ENCODE assay signal across 28 cellular contexts in the genomic region with DNA sequence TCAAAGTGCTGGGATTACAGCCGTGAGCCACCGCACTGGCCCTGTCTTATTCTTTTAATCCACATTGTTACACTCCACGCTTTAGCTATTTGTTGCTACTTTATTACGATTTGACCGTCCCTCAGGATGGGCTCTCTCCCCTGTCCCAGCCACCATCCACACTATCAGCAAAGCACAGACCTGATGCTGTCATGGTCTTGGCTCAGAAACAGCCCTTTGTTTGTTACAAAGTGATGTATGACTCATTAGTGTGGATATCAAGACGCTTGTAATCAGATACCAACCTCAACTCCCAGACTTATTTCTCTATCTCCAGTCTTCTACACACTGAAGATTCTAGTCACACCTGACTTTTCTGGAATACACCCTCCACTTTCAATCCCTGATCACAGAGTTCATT.
DNase-seq lines count a peak whose midpoint lies in the region; ATAC-seq, FAIRE-seq and TF ChIP-seq lines count a peak whose summit lies in the region.
"Had no signal": no experiment of that assay in that cellular context is flagged by ENCODE, and none has a peak within 500 bp of the region (broad histone marks: within the 10 kb centered on the region; RNA-seq: fewer than 3 reads in every experiment).

No MANE protein-coding gene starts in this region.

- TF ChIP-seq CTCF in HEK293 (tag by site-specific recombination; IDR thresholded peaks at IDR 0.05): no peak
- TF ChIP-seq CTCF in endothelial cell of umbilical vein (IDR thresholded peaks at IDR 0.05; ENCODE audit: extremely low read depth in 1 of 2, insufficient read depth in 1 of 2, low read depth in 1 of 2, low read length in 2 of 2): no peak
- TF ChIP-seq CTCF in neural crest cell (conservative IDR thresholded peaks at IDR 0.05): no peak
- no peak for TF ChIP-seq CTCF in WERI-Rb-1 (IDR thresholded peaks at IDR 0.05; ENCODE audit: low read depth, low read length)
- TF ChIP-seq CTCF in psoas muscle (IDR thresholded peaks at IDR 0.05): no peak

- no peak overlapping the region for H2AFZ ChIP-seq in endothelial cell of umbilical vein (ENCODE audit: low read depth, low read length)

- H3K36me3 ChIP-seq in HEK293 (ENCODE audit: control insufficient read depth in 2 of 2, insufficient read depth in 1 of 2, low read length in 2 of 2) (no peaks in the 10 kb centered on the region), endothelial cell of umbilical vein (ENCODE audit: control insufficient read depth in 2 of 2, extremely low read depth in 1 of 2, insufficient read depth in 2 of 2, low read length in 2 of 2) (no peaks in the 10 kb centered on the region), WERI-Rb-1 (no peaks in the 10 kb centered on the region), psoas muscle (ENCODE audit: insufficient read depth in 1 of 2, low read depth in 1 of 2) (no peaks in the 10 kb centered on the region)
- H3K36me3 ChIP-seq: left lung, SJCRH30, spleen, stomach had no signal

- H3K4me2 ChIP-seq in endothelial cell of umbilical vein (ENCODE audit: insufficient read depth, low read length): no peak overlapping the region

- H3K9me1 ChIP-seq in endothelial cell of umbilical vein (replicated peaks; ENCODE audit: control insufficient read depth, extremely low read depth, insufficient read depth, low read length): no peaks in the 10 kb centered on the region

- H3K9me3 ChIP-seq in HEK293 (ENCODE audit: control insufficient read depth, insufficient read depth, low read depth, low read length) (no peaks in the 10 kb centered on the region), endothelial cell of umbilical vein (replicated peaks; ENCODE audit: control insufficient read depth, insufficient read depth, low read length) (no peaks in the 10 kb centered on the region), WERI-Rb-1 (ENCODE audit: severe bottlenecking) (no peaks in the 10 kb centered on the region), psoas muscle (no peaks in the 10 kb centered on the region)
- H3K9me3 ChIP-seq: left lung, mucosa of descending colon, SJCRH30, spleen, stomach had no signal

- dilution Hi-C loops in endothelial cell of umbilical vein (cut with MboI; ENCODE audit: extremely low pct_ligation_motif_present, low sequenced_read_pairs): no loop called here

- peaks cover 5% of the 10 kb centered on the region for H3K4me1 Mint-ChIP-seq in neural crest cell
- H3K4me1 Mint-ChIP-seq: activated B cell treated with CpG ODN at 0.5 μM for 24 hours; CD4-positive, alpha-beta memory T cell had no signal

- H3K27me3 ChIP-seq in endothelial cell of umbilical vein (ENCODE audit: control insufficient read depth in 2 of 2, insufficient read depth in 2 of 2, low read length in 2 of 2) (peaks cover 0 to 5% of the 10 kb centered on the region in 2 experiments), WERI-Rb-1 (ENCODE audit: insufficient read depth, low read depth, severe bottlenecking) (no peaks in the 10 kb centered on the region), psoas muscle (ENCODE audit: insufficient read depth in 3 of 3, low read length in 2 of 3) (no peaks in the 10 kb centered on the region)
- H3K27me3 ChIP-seq: left lung, SJCRH30, spleen, stomach had no signal

- no TSS peak for BruUV-seq in endothelial cell of umbilical vein (replicated peaks; lab: Mats Ljungman, UMichigan)

- H3K4me3 ChIP-seq in HEK293 (ENCODE audit: low read depth, low read length) (no peak overlapping the region), endothelial cell of umbilical vein (replicated peaks in 1 of 3; ENCODE audit: insufficient read depth in 1 of 3, low read depth in 1 of 3, low read length in 3 of 3) (no peak overlapping the region), WERI-Rb-1 (ENCODE audit: low read depth, low read length) (no peak overlapping the region), psoas muscle (no peak overlapping the region)
- H3K4me3 ChIP-seq: left lung, mucosa of descending colon, SJCRH30, spleen, stomach had no signal

- no peaks in the 10 kb centered on the region for H4K20me1 ChIP-seq in endothelial cell of umbilical vein (replicated peaks; ENCODE audit: control insufficient read depth, extremely low read depth, insufficient read depth, low read length)

- FAIRE-seq in endothelial cell of umbilical vein (lab: Jason Lieb, UNC): no peak

- WGBS in psoas muscle, 3 donors: 68 to 76% (median 70%) methylated on average over 6 of the region's 6 CpGs

- H3K27ac ChIP-seq in HEK293 (ENCODE audit: extremely low read depth, low read depth, low read length) (no peak overlapping the region), endothelial cell of umbilical vein (ENCODE audit: insufficient read depth, low read depth, low read length) (no peak overlapping the region), WERI-Rb-1 (no peak overlapping the region), psoas muscle (no peak overlapping the region)
- H3K27ac ChIP-seq: left lung, SJCRH30, spleen, stomach had no signal

- peak; percentile 18 for DNase-seq in SW480 (ENCODE audit: low spot score)
- DNase-seq in endothelial cell of umbilical vein (ENCODE audit: low read depth, low spot score): peak; percentile 31
- no peak for DNase-seq in neural crest cell (ENCODE audit: low read depth, low spot score)
- no peak for DNase-seq in DMS79 (lab: John Stamatoyannopoulos, UW)
- DNase-seq in Right ventricle myocardium inferior (ENCODE audit: missing footprints): no peak
- no peak for DNase-seq in WERI-Rb-1
- no peak for DNase-seq in psoas muscle
- DNase-seq: activated B cell treated with CpG ODN at 0.5 μM for 24 hours; activated CD8-positive, alpha-beta T cell treated with anti-CD3 and anti-CD28 coated beads for 36 hours; activated naive CD4-positive, alpha-beta T cell treated with anti-CD3 and anti-CD28 coated beads for 36 hours; activated T-cell treated with anti-CD3 and anti-CD28 coated beads, Interleukin-2, amount 50 U/mL, for 1 hour; amygdala; CD4-positive, alpha-beta memory T cell; cerebellar nuclear complex; effector memory CD8-positive, alpha-beta T cell; glutamatergic neuron; H9; left lung; mucosa of descending colon; NCI-H1417; NCI-H2171 treated with DMSO at 0.1 percent for 48 hours; NCI-H748 treated with DMSO at 0.1 percent for 48 hours; spleen; stimulated activated CD4-positive, alpha-beta T cell treated with anti-CD3 and anti-CD28 coated beads, Interleukin-4, amount 100 ng/mL, for 4 hours; stomach had no signal

- ATAC-seq in Right ventricle myocardium inferior (no peak), psoas muscle (no peak)
- ATAC-seq: activated CD8-positive, alpha-beta T cell treated with anti-CD3 and anti-CD28 coated beads for 36 hours; effector memory CD8-positive, alpha-beta T cell; left lung; mucosa of descending colon had no signal

- peaks cover 4% of the 10 kb centered on the region for H3K9me3 Mint-ChIP-seq in neural crest cell
- H3K9me3 Mint-ChIP-seq: activated B cell treated with CpG ODN at 0.5 μM for 24 hours; activated CD8-positive, alpha-beta T cell treated with anti-CD3 and anti-CD28 coated beads for 36 hours; activated naive CD4-positive, alpha-beta T cell treated with anti-CD3 and anti-CD28 coated beads for 36 hours; H9; type B pancreatic cell had no signal

- no peaks in the 10 kb centered on the region for H3K4me1 ChIP-seq in HEK293 (ENCODE audit: control insufficient read depth, insufficient read depth, low read length)
- H3K4me1 ChIP-seq in endothelial cell of umbilical vein (ENCODE audit: control insufficient read depth, extremely low read depth, insufficient read depth, low read length): no peaks in the 10 kb centered on the region
- no peaks in the 10 kb centered on the region for H3K4me1 ChIP-seq in psoas muscle
- H3K4me1 ChIP-seq: left lung, SJCRH30, spleen, stomach had no signal

- POLR2A ChIA-PET in HEK293 (lab: Yijun Ruan, JAX): no interaction called here
- POLR2A ChIA-PET in endothelial cell of umbilical vein (lab: Charles Lee): no interaction called here

- CTCF ChIA-PET in HEK293 (lab: Yijun Ruan, JAX) (no interaction called here), endothelial cell of umbilical vein (lab: Charles Lee) (no interaction called here)

- intact Hi-C loops in endothelial cell of umbilical vein (cut with micrococcal nuclease) (no loop called here), Right ventricle myocardium inferior (cut with DNase I) (no loop called here), psoas muscle (cut with DNase I) (no loop called here)

- no peaks in the 10 kb centered on the region for H3K27me3 Mint-ChIP-seq in neural crest cell (ENCODE audit: low read depth)
- H3K27me3 Mint-ChIP-seq: type B pancreatic cell had no signal

- H3K36me3 Mint-ChIP-seq in neural crest cell (ENCODE audit: low read depth): no peaks in the 10 kb centered on the region
- H3K36me3 Mint-ChIP-seq: CD4-positive, alpha-beta memory T cell had no signal

- H3K79me2 ChIP-seq in endothelial cell of umbilical vein (ENCODE audit: control insufficient read depth, insufficient read depth, low read length): no peaks in the 10 kb centered on the region

- no peak overlapping the region for H3K4me3 Mint-ChIP-seq in neural crest cell
- H3K4me3 Mint-ChIP-seq: activated B cell treated with CpG ODN at 0.5 μM for 24 hours; activated CD8-positive, alpha-beta T cell treated with anti-CD3 and anti-CD28 coated beads for 36 hours; activated naive CD4-positive, alpha-beta T cell treated with anti-CD3 and anti-CD28 coated beads for 36 hours; CD4-positive, alpha-beta memory T cell; effector memory CD8-positive, alpha-beta T cell; H9; type B pancreatic cell had no signal

- peak overlapping the region; percentile 2 for H3K27ac Mint-ChIP-seq in neural crest cell (ENCODE audit: unreplicated experiment)
- H3K27ac Mint-ChIP-seq: activated B cell treated with CpG ODN at 0.5 μM for 24 hours; activated CD8-positive, alpha-beta T cell treated with anti-CD3 and anti-CD28 coated beads for 36 hours; activated naive CD4-positive, alpha-beta T cell treated with anti-CD3 and anti-CD28 coated beads for 36 hours; CD4-positive, alpha-beta memory T cell; effector memory CD8-positive, alpha-beta T cell; H9; type B pancreatic cell had no signal

- no peak overlapping the region for H3K9ac ChIP-seq in endothelial cell of umbilical vein (replicated peaks; ENCODE audit: extremely low read depth, insufficient read depth, low read length)

- no peak for TF ChIP-seq POLR2A in endothelial cell of umbilical vein (IDR thresholded peaks at IDR 0.05; ENCODE audit: low read depth, low read length)

TF ChIP-seq in HEK293, 187 proteins besides CTCF, POLR2A, EP300 and RAD21 (continues in another document):
- TF ChIP-seq ZNF660 (tag by site-specific recombination; IDR thresholded peaks at IDR 0.05): peak; percentile 62; the same call in 1 of the 2 replicates

TF ChIP-seq in endothelial cell of umbilical vein, 7 proteins besides CTCF, POLR2A, EP300 and RAD21 (continues in another document):
- TF ChIP-seq GATA2 (IDR thresholded peaks at IDR 0.05; ENCODE audit: insufficient read depth, insufficient read length, low read depth, low read length) (peak; percentile 26), MYC (IDR thresholded peaks at IDR 0.05; ENCODE audit: low read depth, low read length) (no peak), EZH2 (IDR thresholded peaks at IDR 0.05; ENCODE audit: borderline replicate concordance, low read depth, low read length, severe bottlenecking) (no peak)
- TF ChIP-seq, protein P1, sequence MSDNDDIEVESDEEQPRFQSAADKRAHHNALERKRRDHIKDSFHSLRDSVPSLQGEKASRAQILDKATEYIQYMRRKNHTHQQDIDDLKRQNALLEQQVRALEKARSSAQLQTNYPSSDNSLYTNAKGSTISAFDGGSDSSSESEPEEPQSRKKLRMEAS (IDR thresholded peaks at IDR 0.05; ENCODE audit: insufficient read depth, insufficient read length): no peak

Comparison
In these comparisons a context has a peak if more than half of its experiments do, and no peak if none do; other contexts are left out.
1. DNase-seq: peak in SW480 (single experiment) and endothelial cell of umbilical vein (single experiment); none in neural crest cell (single experiment), DMS79 (single experiment), Right ventricle myocardium inferior (single experiment), WERI-Rb-1 (single experiment) and psoas muscle (0 of 2).